ENCODE assay signal across 1 cellular context in the genomic region with DNA sequence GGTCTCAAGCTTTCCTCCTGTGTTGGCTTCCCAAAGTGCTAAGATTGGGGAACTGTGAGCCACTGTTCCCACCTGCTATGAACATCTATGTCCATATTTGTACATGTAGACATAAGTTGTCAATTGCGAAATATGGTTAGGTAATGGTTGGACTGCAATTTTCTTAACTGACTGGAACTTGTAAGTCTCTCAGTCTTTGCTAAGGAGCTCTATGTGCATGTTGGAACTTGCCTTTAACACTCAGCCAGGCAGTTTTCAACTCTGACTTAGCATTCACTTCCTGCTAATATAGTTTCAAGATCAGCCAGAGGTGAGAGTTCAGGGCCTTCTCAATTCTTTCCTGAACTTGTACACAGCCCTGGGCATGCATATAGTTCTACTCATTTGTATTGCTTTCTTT.
TF ChIP-seq lines count a peak whose summit lies in the region.

No MANE protein-coding gene starts in this region.

TF ChIP-seq in K562, 482 proteins besides CTCF, POLR2A, EP300 and RAD21 (continued from another document):
- TF ChIP-seq, protein P1, sequence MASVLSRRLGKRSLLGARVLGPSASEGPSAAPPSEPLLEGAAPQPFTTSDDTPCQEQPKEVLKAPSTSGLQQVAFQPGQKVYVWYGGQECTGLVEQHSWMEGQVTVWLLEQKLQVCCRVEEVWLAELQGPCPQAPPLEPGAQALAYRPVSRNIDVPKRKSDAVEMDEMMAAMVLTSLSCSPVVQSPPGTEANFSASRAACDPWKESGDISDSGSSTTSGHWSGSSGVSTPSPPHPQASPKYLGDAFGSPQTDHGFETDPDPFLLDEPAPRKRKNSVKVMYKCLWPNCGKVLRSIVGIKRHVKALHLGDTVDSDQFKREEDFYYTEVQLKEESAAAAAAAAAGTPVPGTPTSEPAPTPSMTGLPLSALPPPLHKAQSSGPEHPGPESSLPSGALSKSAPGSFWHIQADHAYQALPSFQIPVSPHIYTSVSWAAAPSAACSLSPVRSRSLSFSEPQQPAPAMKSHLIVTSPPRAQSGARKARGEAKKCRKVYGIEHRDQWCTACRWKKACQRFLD (CRISPR knock-in tag; IDR thresholded peaks at IDR 0.05), result no peak
- TF ChIP-seq SREBF1 (IDR thresholded peaks at IDR 0.05; ENCODE audit: borderline replicate concordance, low read depth, low read length) (no peak), TAF15 (IDR thresholded peaks at IDR 0.05; ENCODE audit: low read depth, low read length) (no peak), ZNF408 (CRISPR knock-in tag; IDR thresholded peaks at IDR 0.05; ENCODE audit: low read depth) (no peak), CREM (IDR thresholded peaks at IDR 0.05; ENCODE audit: low read depth) (no peak), CEBPB (tag; IDR thresholded peaks at IDR 0.05) (peak; percentile 85), CEBPG (CRISPR knock-in tag; IDR thresholded peaks at IDR 0.05) (no peak), CEBPG (tag; conservative IDR thresholded peaks at IDR 0.05 in 1 of 2, IDR thresholded peaks at IDR 0.05 in 1 of 2) (peak in 1 of 2 experiments; percentile 74; a peak in 2 of 4 replicates), ZBTB7A (IDR thresholded peaks at IDR 0.05; ENCODE audit: borderline replicate concordance, control insufficient read depth, low read depth, low read length) (no peak), ZNF384 (IDR thresholded peaks at IDR 0.05; ENCODE audit: low read depth, low read length) (no peak)
- TF ChIP-seq, protein P2, sequence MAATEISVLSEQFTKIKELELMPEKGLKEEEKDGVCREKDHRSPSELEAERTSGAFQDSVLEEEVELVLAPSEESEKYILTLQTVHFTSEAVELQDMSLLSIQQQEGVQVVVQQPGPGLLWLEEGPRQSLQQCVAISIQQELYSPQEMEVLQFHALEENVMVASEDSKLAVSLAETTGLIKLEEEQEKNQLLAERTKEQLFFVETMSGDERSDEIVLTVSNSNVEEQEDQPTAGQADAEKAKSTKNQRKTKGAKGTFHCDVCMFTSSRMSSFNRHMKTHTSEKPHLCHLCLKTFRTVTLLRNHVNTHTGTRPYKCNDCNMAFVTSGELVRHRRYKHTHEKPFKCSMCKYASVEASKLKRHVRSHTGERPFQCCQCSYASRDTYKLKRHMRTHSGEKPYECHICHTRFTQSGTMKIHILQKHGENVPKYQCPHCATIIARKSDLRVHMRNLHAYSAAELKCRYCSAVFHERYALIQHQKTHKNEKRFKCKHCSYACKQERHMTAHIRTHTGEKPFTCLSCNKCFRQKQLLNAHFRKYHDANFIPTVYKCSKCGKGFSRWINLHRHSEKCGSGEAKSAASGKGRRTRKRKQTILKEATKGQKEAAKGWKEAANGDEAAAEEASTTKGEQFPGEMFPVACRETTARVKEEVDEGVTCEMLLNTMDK (IDR thresholded peaks at IDR 0.05; ENCODE audit: borderline replicate concordance, insufficient read depth, low read depth, low read length, poor library complexity, severe bottlenecking), result no peak
- TF ChIP-seq, protein P3, sequence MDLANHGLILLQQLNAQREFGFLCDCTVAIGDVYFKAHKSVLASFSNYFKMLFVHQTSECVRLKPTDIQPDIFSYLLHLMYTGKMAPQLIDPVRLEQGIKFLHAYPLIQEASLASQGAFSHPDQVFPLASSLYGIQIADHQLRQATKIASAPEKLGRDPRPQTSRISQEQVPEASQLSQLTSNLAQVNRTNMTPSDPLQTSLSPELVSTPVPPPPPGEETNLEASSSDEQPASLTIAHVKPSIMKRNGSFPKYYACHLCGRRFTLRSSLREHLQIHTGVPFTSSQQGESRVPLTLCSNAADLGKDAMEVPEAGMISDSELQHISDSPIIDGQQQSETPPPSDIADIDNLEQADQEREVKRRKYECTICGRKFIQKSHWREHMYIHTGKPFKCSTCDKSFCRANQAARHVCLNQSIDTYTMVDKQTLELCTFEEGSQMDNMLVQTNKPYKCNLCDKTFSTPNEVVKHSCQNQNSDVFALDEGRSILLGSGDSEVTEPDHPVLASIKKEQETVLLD (IDR thresholded peaks at IDR 0.05), result no peak
